In genomic region chr10:70440296-70441160, GRCh38 we compare ENCODE assay signal across 13 cellular contexts. TPM values are rescaled to one million over a fixed set of nuclear protein-coding genes. Genes with fewer than 3 reads are reported as not detected.
DNase-seq lines count a peak whose midpoint lies in the region; ATAC-seq, FAIRE-seq and TF ChIP-seq lines count a peak whose summit lies in the region.
"Had no signal": no experiment of that assay in that cellular context is flagged by ENCODE, and none has a peak within 500 bp of the region (broad histone marks: within the 10 kb centered on the region; RNA-seq: fewer than 3 reads in every experiment).

No MANE protein-coding gene starts in this region.

- H3K4me1 Mint-ChIP-seq in CD8-positive, alpha-beta memory T cell = peaks cover 14 to 26% (median 16%) of the 10 kb centered on the region in 3 donors

- no peaks in the 10 kb centered on the region for H4K20me1 ChIP-seq in endothelial cell of umbilical vein (replicated peaks; ENCODE audit: control insufficient read depth, extremely low read depth, insufficient read depth, low read length)
- no peaks in the 10 kb centered on the region for H4K20me1 ChIP-seq in neural cell (ENCODE audit: insufficient read depth)

- H3K27ac ChIP-seq in CD8-positive, alpha-beta memory T cell (ENCODE audit: low read depth, low read length) = no peak overlapping the region
- H3K27ac ChIP-seq in endothelial cell of umbilical vein (ENCODE audit: insufficient read depth, low read depth, low read length) (no peak overlapping the region), neural cell (ENCODE audit: low read length) (no peak overlapping the region)

- no peak for TF ChIP-seq EP300 in neural cell (conservative IDR thresholded peaks at IDR 0.05; ENCODE audit: poor library complexity, severe bottlenecking)

- H3K36me3 Mint-ChIP-seq in CD8-positive, alpha-beta memory T cell = no peaks in the 10 kb centered on the region

- peak overlapping the region in 1 of 8 donors; percentile 65 for H3K27ac Mint-ChIP-seq in CD8-positive, alpha-beta memory T cell
- H3K27ac Mint-ChIP-seq: HFFc6 had no signal

- peaks cover 26% of the 10 kb centered on the region for H3K27me3 ChIP-seq in CD8-positive, alpha-beta memory T cell (ENCODE audit: insufficient read depth, low read length, poor library complexity, severe bottlenecking)
- H3K27me3 ChIP-seq in endothelial cell of umbilical vein (ENCODE audit: control insufficient read depth in 2 of 2, insufficient read depth in 2 of 2, low read length in 2 of 2) (peaks cover 38 to 50% of the 10 kb centered on the region in 2 experiments), neural cell (ENCODE audit: insufficient read depth, low read depth, low read length) (peaks cover 49% of the 10 kb centered on the region)

- BruUV-seq in endothelial cell of umbilical vein (replicated peaks; lab: Mats Ljungman, UMichigan) = no TSS peak

- peak overlapping the region; percentile 18 for H3K4me2 ChIP-seq in endothelial cell of umbilical vein (ENCODE audit: insufficient read depth, low read length)
- H3K4me2 ChIP-seq in neural cell (ENCODE audit: low read length) = no peak overlapping the region

- H3K9me1 ChIP-seq in endothelial cell of umbilical vein (replicated peaks; ENCODE audit: control insufficient read depth, extremely low read depth, insufficient read depth, low read length) = no peaks in the 10 kb centered on the region

- no peak overlapping the region for H2AFZ ChIP-seq in endothelial cell of umbilical vein (ENCODE audit: low read depth, low read length)
- H2AFZ ChIP-seq in neural cell (ENCODE audit: low read depth, low read length) = no peak overlapping the region

- intact Hi-C loops in endothelial cell of umbilical vein (cut with micrococcal nuclease) = no loop called here

- H3K79me2 ChIP-seq in endothelial cell of umbilical vein (ENCODE audit: control insufficient read depth, insufficient read depth, low read length) = no peaks in the 10 kb centered on the region
- H3K79me2 ChIP-seq in neural cell (replicated peaks; ENCODE audit: insufficient read depth, low read length) = no peaks in the 10 kb centered on the region

- ATAC-seq in SK-N-SH treated with all-trans-retinoic acid at 6 μM for 48 hours (peak; percentile 37), GM21528 (IDR thresholded peaks at IDR 0.05; ENCODE audit: low FRiP score, unreplicated experiment) (no peak)

- FAIRE-seq in endothelial cell of umbilical vein (lab: Jason Lieb, UNC) = no peak

- no peaks in the 10 kb centered on the region for H3K9me3 Mint-ChIP-seq in CD8-positive, alpha-beta memory T cell
- H3K9me3 Mint-ChIP-seq: HFFc6 had no signal

- peak overlapping the region in 6 of 7 donors; percentile 68 to 85 (median 73) for H3K4me3 Mint-ChIP-seq in CD8-positive, alpha-beta memory T cell
- H3K4me3 Mint-ChIP-seq: HFFc6 had no signal

- no peaks in the 10 kb centered on the region for H3K9me2 ChIP-seq in neural cell (ENCODE audit: insufficient read depth, low read length)

- TF ChIP-seq RAD21 in neural cell (conservative IDR thresholded peaks at IDR 0.05) = no peak

- TF ChIP-seq POLR2A in endothelial cell of umbilical vein (IDR thresholded peaks at IDR 0.05; ENCODE audit: low read depth, low read length) = no peak
- no peak for TF ChIP-seq POLR2A in erythroblast (IDR thresholded peaks at IDR 0.05; ENCODE audit: low read length)

- H3K27me3 Mint-ChIP-seq in CD8-positive, alpha-beta memory T cell = peaks cover 45% of the 10 kb centered on the region in 2 donors

- TF ChIP-seq CTCF in endothelial cell of umbilical vein (IDR thresholded peaks at IDR 0.05; ENCODE audit: extremely low read depth in 1 of 2, insufficient read depth in 1 of 2, low read depth in 1 of 2, low read length in 2 of 2) = no peak
- TF ChIP-seq CTCF in neural cell (IDR thresholded peaks at IDR 0.05; ENCODE audit: poor library complexity, severe bottlenecking) = peak; percentile 39

- H3K36me3 ChIP-seq in CD8-positive, alpha-beta memory T cell (ENCODE audit: insufficient read depth, low read length) = no peaks in the 10 kb centered on the region
- no peaks in the 10 kb centered on the region for H3K36me3 ChIP-seq in endothelial cell of umbilical vein (ENCODE audit: control insufficient read depth in 2 of 2, extremely low read depth in 1 of 2, insufficient read depth in 2 of 2, low read length in 2 of 2)
- H3K36me3 ChIP-seq in neural cell (ENCODE audit: insufficient read depth, low read length) = no peaks in the 10 kb centered on the region

- POLR2A ChIA-PET in CD8-positive, alpha-beta memory T cell (lab: Charles Lee) = no interaction called here
- POLR2A ChIA-PET in endothelial cell of umbilical vein (lab: Charles Lee) = no interaction called here

- H3F3A ChIP-seq in neural cell (ENCODE audit: insufficient read depth, low read length, poor library complexity, severe bottlenecking) = no peaks in the 10 kb centered on the region

- H3K4me3 ChIP-seq in CD8-positive, alpha-beta memory T cell (ENCODE audit: low read length) = peak overlapping the region; percentile 34
- no peak overlapping the region for H3K4me3 ChIP-seq in endothelial cell of umbilical vein (replicated peaks in 1 of 3; ENCODE audit: insufficient read depth in 1 of 3, low read depth in 1 of 3, low read length in 3 of 3)
- peak overlapping the region; percentile 63 for H3K4me3 ChIP-seq in neural cell (ENCODE audit: low read length)

- H3K4me1 ChIP-seq in CD8-positive, alpha-beta memory T cell (ENCODE audit: insufficient read depth, low read length) = peaks cover 17% of the 10 kb centered on the region
- H3K4me1 ChIP-seq in endothelial cell of umbilical vein (ENCODE audit: control insufficient read depth, extremely low read depth, insufficient read depth, low read length) = no peaks in the 10 kb centered on the region

- no peak for DNase-seq in CD8-positive, alpha-beta memory T cell
- DNase-seq in endothelial cell of umbilical vein (ENCODE audit: low read depth, low spot score) = no peak
- no peak for DNase-seq in erythroblast (lab: John Stamatoyannopoulos, UW)
- DNase-seq in amniotic stem cell (lab: John Stamatoyannopoulos, UW) = no peak
- no peak for DNase-seq in NCI-H128 (lab: John Stamatoyannopoulos, UW; ENCODE audit: unreplicated experiment)
- DNase-seq: effector CD4-positive, alpha-beta T cell; HFFc6; MM.1S; SW 1271 had no signal

- dilution Hi-C loops in endothelial cell of umbilical vein (cut with MboI; ENCODE audit: extremely low pct_ligation_motif_present, low sequenced_read_pairs) = no loop called here

- H3K9ac ChIP-seq in endothelial cell of umbilical vein (replicated peaks; ENCODE audit: extremely low read depth, insufficient read depth, low read length) (no peak overlapping the region), neural cell (ENCODE audit: low read length) (peak overlapping the region; percentile 42)

- CTCF ChIA-PET in CD8-positive, alpha-beta memory T cell (lab: Charles Lee) = interaction anchor here (1.3 kb wide), 1 partner anchor 20 kb away, joined by 4 read pairs; no protein-coding TSS in a partner anchor
- CTCF ChIA-PET in endothelial cell of umbilical vein (lab: Charles Lee) = interaction anchor here (0.5 to 0.6 kb wide), 2 partner anchors 53 to 319 kb away, joined by 3 read pairs; no protein-coding TSS in a partner anchor

- H3K9me3 ChIP-seq in CD8-positive, alpha-beta memory T cell (ENCODE audit: low read length) = no peaks in the 10 kb centered on the region
- H3K9me3 ChIP-seq in endothelial cell of umbilical vein (replicated peaks; ENCODE audit: control insufficient read depth, insufficient read depth, low read length) (no peaks in the 10 kb centered on the region), neural cell (ENCODE audit: low read length) (no peaks in the 10 kb centered on the region)

RNA-seq across cellular contexts. Expression of gene NODAL, which starts 1.0 kb away (rescaled TPM):
- total RNA-seq in CD8-positive, alpha-beta memory T cell = not detected
- polyA plus RNA-seq in CD8-positive, alpha-beta memory T cell = 0.43 TPM
- not detected in 2 replicates for total RNA-seq in endothelial cell of umbilical vein
- polyA plus RNA-seq in endothelial cell of umbilical vein = not detected in 2 replicates
- polyA plus RNA-seq in endothelial cell of umbilical vein (2011; cell fraction: cytosol; rRNA removed) = not detected in 2 replicates
- not detected in 2 replicates for polyA plus RNA-seq in endothelial cell of umbilical vein (2011; cell fraction: nucleus; rRNA removed)
- polyA plus RNA-seq in endothelial cell of umbilical vein (2012) = not detected in 2 replicates
- not detected in 2 replicates for polyA minus RNA-seq in endothelial cell of umbilical vein
- not detected for polyA minus RNA-seq in endothelial cell of umbilical vein (2011; cell fraction: cytosol; rRNA and poly(A)+ RNA removed)
- polyA minus RNA-seq in endothelial cell of umbilical vein (2011; cell fraction: nucleus; rRNA and poly(A)+ RNA removed) = not detected in 2 replicates
- 0.46 TPM in 1 of 2 replicates, not detected in the other for polyA plus RNA-seq in neural cell
- polyA minus RNA-seq in neural cell = 0.97 TPM in 1 of 2 replicates, not detected in the other
- total RNA-seq: HFFc6, posterior vena cava had no signal

RNA-seq across cellular contexts. Expression of gene EIF4EBP2, which starts 36.6 kb away (rescaled TPM):
- 10 to 100 TPM; 44.4 to 45.8 TPM for total RNA-seq in CD8-positive, alpha-beta memory T cell
- 61.9 TPM for polyA plus RNA-seq in CD8-positive, alpha-beta memory T cell
- total RNA-seq in endothelial cell of umbilical vein = 46.6 and 47.0 TPM in 2 replicates
- polyA plus RNA-seq in endothelial cell of umbilical vein = 13.9 and 18.2 TPM in 2 replicates
- 17.6 and 19.9 TPM in 2 replicates for polyA plus RNA-seq in endothelial cell of umbilical vein (2011; cell fraction: cytosol; rRNA removed)
- polyA plus RNA-seq in endothelial cell of umbilical vein (2011; cell fraction: nucleus; rRNA removed) = 13.5 and 15.6 TPM in 2 replicates
- 29.8 and 35.4 TPM in 2 replicates for polyA plus RNA-seq in endothelial cell of umbilical vein (2012)
- polyA minus RNA-seq in endothelial cell of umbilical vein = 41.3 and 43.9 TPM in 2 replicates
- polyA minus RNA-seq in endothelial cell of umbilical vein (2011; cell fraction: cytosol; rRNA and poly(A)+ RNA removed) = 22.1 TPM
- 13.1 and 20.5 TPM in 2 replicates for polyA minus RNA-seq in endothelial cell of umbilical vein (2011; cell fraction: nucleus; rRNA and poly(A)+ RNA removed)
- 51.7 and 53.2 TPM in 2 replicates for polyA plus RNA-seq in neural cell
- 109 and 139 TPM in 2 replicates for polyA minus RNA-seq in neural cell

RNA-seq across cellular contexts. Expression of gene PALD1, which starts 38.0 kb away (rescaled TPM):
- under 1 TPM; 0.20 to 0.29 TPM for total RNA-seq in CD8-positive, alpha-beta memory T cell
- not detected for polyA plus RNA-seq in CD8-positive, alpha-beta memory T cell
- total RNA-seq in endothelial cell of umbilical vein = 62.1 and 73.3 TPM in 2 replicates
- polyA plus RNA-seq in endothelial cell of umbilical vein (16.6 and 20.7 TPM in 2 replicates), neural cell (0.98 and 1.1 TPM in 2 replicates)
- polyA plus RNA-seq in endothelial cell of umbilical vein (2011; cell fraction: cytosol; rRNA removed) = 11.0 and 14.2 TPM in 2 replicates
- 36.2 and 39.1 TPM in 2 replicates for polyA plus RNA-seq in endothelial cell of umbilical vein (2011; cell fraction: nucleus; rRNA removed)
- 8.0 and 14.0 TPM in 2 replicates for polyA plus RNA-seq in endothelial cell of umbilical vein (2012)
- polyA minus RNA-seq in endothelial cell of umbilical vein (22.8 and 25.4 TPM in 2 replicates), neural cell (1.2 and 1.5 TPM in 2 replicates)
- not detected for polyA minus RNA-seq in endothelial cell of umbilical vein (2011; cell fraction: cytosol; rRNA and poly(A)+ RNA removed)
- polyA minus RNA-seq in endothelial cell of umbilical vein (2011; cell fraction: nucleus; rRNA and poly(A)+ RNA removed) = 10.0 and 13.9 TPM in 2 replicates
- total RNA-seq: HFFc6 had no signal

RNA-seq across cellular contexts. Expression of gene LRRC20, which starts 58.1 kb away (rescaled TPM):
- total RNA-seq in CD8-positive, alpha-beta memory T cell = 10 to 100 TPM; 12.1 to 12.8 TPM
- 2.8 TPM for polyA plus RNA-seq in CD8-positive, alpha-beta memory T cell
- total RNA-seq in endothelial cell of umbilical vein = 9.6 and 14.7 TPM in 2 replicates
- polyA plus RNA-seq in endothelial cell of umbilical vein = 19.8 and 24.4 TPM in 2 replicates
- polyA plus RNA-seq in endothelial cell of umbilical vein (2011; cell fraction: cytosol; rRNA removed) = 23.0 and 24.0 TPM in 2 replicates
- polyA plus RNA-seq in endothelial cell of umbilical vein (2011; cell fraction: nucleus; rRNA removed) = 12.8 and 13.7 TPM in 2 replicates
- polyA plus RNA-seq in endothelial cell of umbilical vein (2012) = 19.4 and 23.9 TPM in 2 replicates
- polyA minus RNA-seq in endothelial cell of umbilical vein = 7.3 and 21.0 TPM in 2 replicates
- 3.2 TPM for polyA minus RNA-seq in endothelial cell of umbilical vein (2011; cell fraction: cytosol; rRNA and poly(A)+ RNA removed)
- 2.9 and 4.5 TPM in 2 replicates for polyA minus RNA-seq in endothelial cell of umbilical vein (2011; cell fraction: nucleus; rRNA and poly(A)+ RNA removed)
- polyA plus RNA-seq in neural cell = 24.2 and 42.2 TPM in 2 replicates
- 30.7 and 31.0 TPM in 2 replicates for polyA minus RNA-seq in neural cell

Comparison
In these comparisons a context has a peak if more than half of its experiments do, and no peak if none do; other contexts are left out.
1. H3K4me3 ChIP-seq: peak in CD8-positive, alpha-beta memory T cell (single experiment) and neural cell (single experiment); none in endothelial cell of umbilical vein (0 of 3).